ENCODE assay signal across 8 cellular contexts in the genomic region with DNA sequence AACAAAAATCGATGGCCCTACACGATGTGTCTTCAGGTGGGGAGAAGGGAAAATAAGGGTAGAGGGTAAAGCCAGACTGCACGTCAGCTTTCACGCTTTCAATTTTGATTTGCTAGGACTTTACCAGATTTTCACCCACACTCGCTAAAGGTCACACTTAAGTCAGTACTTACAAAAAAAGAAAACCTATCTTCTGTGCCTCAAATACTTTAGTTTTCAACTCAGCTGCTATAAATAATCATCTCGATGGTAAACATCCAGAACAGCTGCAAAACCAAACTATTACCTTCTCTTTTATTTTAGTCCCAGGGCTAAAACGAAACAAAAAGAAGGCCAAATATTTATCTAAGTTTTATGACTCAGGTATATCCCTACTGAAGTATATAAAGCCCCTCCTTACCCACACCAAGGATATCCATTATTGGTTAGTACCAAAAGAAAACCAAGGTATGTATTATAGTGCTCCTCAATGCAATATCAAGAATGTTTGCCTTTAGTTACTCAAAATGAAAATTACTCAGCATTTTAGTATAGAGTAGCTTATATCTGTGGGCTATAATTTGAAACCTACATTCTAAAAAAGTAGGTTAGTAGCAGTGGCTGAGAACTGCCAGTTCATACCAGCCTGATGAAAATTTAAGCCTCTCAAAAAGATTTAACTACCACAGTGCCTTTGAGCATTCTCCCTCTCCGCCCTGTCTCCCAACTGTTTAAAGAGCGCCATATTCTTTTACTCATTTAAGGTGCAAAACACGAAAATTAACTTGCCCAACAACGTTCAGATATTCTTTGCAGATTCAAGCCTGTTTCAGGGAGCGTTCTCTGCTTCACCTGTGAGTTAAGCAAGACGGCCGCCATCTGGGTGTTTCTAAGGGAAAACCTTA. TPM values are rescaled to one million over a fixed set of nuclear protein-coding genes. Genes with fewer than 3 reads are reported as not detected.
DNase-seq lines count a peak whose midpoint lies in the region; ATAC-seq, FAIRE-seq and TF ChIP-seq lines count a peak whose summit lies in the region.

No MANE protein-coding gene starts in this region.

- H3K4me1 ChIP-seq in kidney (ENCODE audit: control insufficient read depth in 1 of 2, insufficient read depth in 1 of 2, low read depth in 1 of 2, low read length in 2 of 2) (peaks cover 23 to 39% of the 10 kb centered on the region in 2 donors), thyroid gland (peaks cover 25 to 64% of the 10 kb centered on the region in 2 donors)

- H3K27ac ChIP-seq in kidney (ENCODE audit: low read depth in 2 of 2, low read length in 2 of 2) (no peak overlapping the region), thyroid gland (peak overlapping the region in 1 of 3 donors; percentile 100)

- POLR2A ChIA-PET in activated CD8-positive, alpha-beta T cell treated with anti-CD3 and anti-CD28 coated beads, Interleukin-2, amount 10 ng/mL, durations not matched to agents 7 days and 5 days (lab: Charles Lee): interaction anchor here (1.3 to 2.2 kb wide), 3 partner anchors 8 to 40 kb away, joined by 4 to 7 read pairs (median 6); a partner anchor contains a TSS

- H3K9ac ChIP-seq in kidney (ENCODE audit: low read length in 2 of 2): peak overlapping the region in 1 of 2 donors; percentile 100

- CTCF ChIA-PET in activated naive CD4-positive, alpha-beta T cell treated with anti-CD3 and anti-CD28 coated beads for 36 hours (lab: Charles Lee): interaction anchor here (0.6 kb wide), 1 partner anchor 8 kb away, joined by 5 read pairs; no protein-coding TSS in a partner anchor
- CTCF ChIA-PET in activated CD8-positive, alpha-beta T cell treated with anti-CD3 and anti-CD28 coated beads, Interleukin-2, amount 10 ng/mL, durations not matched to agents 7 days and 5 days (lab: Charles Lee): interaction anchor here (1.1 kb wide), 1 partner anchor 34 kb away, joined by 3 read pairs; no protein-coding TSS in a partner anchor

- H3K27me3 ChIP-seq in thyroid gland: no peaks in the 10 kb centered on the region

- H3K27me3 Mint-ChIP-seq in activated naive CD4-positive, alpha-beta T cell treated with anti-CD3 and anti-CD28 coated beads for 36 hours (ENCODE audit: low read depth): no peaks in the 10 kb centered on the region
- H3K27me3 Mint-ChIP-seq in activated CD8-positive, alpha-beta T cell treated with anti-CD3 and anti-CD28 coated beads, Interleukin-2, amount 10 ng/mL, durations not matched to agents 7 days and 5 days (ENCODE audit: low read depth): no peaks in the 10 kb centered on the region

- peak overlapping the region; percentile 99 for H3K4me3 Mint-ChIP-seq in activated naive CD4-positive, alpha-beta T cell treated with anti-CD3 and anti-CD28 coated beads for 36 hours
- H3K4me3 Mint-ChIP-seq in activated CD8-positive, alpha-beta T cell treated with anti-CD3 and anti-CD28 coated beads, Interleukin-2, amount 10 ng/mL, durations not matched to agents 7 days and 5 days: peak overlapping the region; percentile 100

- intact Hi-C loops in activated naive CD4-positive, alpha-beta T cell treated with anti-CD3 and anti-CD28 coated beads for 36 hours (cut with micrococcal nuclease): loop anchor here (2.0 to 5.0 kb wide), 7 partner anchors 289 to 1619 kb away; a partner anchor contains a TSS
- intact Hi-C loops in kidney (cut with DNase I) (no loop called here), thyroid gland (cut with DNase I) (loop anchor here (5.0 kb wide), 1 partner anchor 174 kb away; a partner anchor contains a TSS)

- H3K27ac Mint-ChIP-seq in activated naive CD4-positive, alpha-beta T cell treated with anti-CD3 and anti-CD28 coated beads for 36 hours: peak overlapping the region; percentile 100
- peak overlapping the region; percentile 100 for H3K27ac Mint-ChIP-seq in activated CD8-positive, alpha-beta T cell treated with anti-CD3 and anti-CD28 coated beads, Interleukin-2, amount 10 ng/mL, durations not matched to agents 7 days and 5 days

- DNase-seq in activated naive CD4-positive, alpha-beta T cell treated with anti-CD3 and anti-CD28 coated beads for 36 hours: peak; percentile 8
- no peak for DNase-seq in activated naive CD4-positive, alpha-beta T cell treated with anti-CD3 and anti-CD28 coated beads, Interleukin-2, amount 50 U/mL, for 16 hours
- no peak for DNase-seq in activated CD8-positive, alpha-beta T cell treated with anti-CD3 and anti-CD28 coated beads, Interleukin-2, amount 10 ng/mL, durations not matched to agents 7 days and 5 days
- DNase-seq in kidney (no peak), thyroid gland (no peak), NCI-H524 (lab: John Stamatoyannopoulos, UW) (no peak)

- no peak for TF ChIP-seq CTCF in kidney (IDR thresholded peaks at IDR 0.05; ENCODE audit: borderline replicate concordance, extremely low read depth, insufficient read depth)
- TF ChIP-seq CTCF in thyroid gland (IDR thresholded peaks at IDR 0.05): no peak

- peak overlapping the region; percentile 91 to 98 for H3K4me3 ChIP-seq in kidney (ENCODE audit: low read length in 2 of 2)
- peak overlapping the region in 2 of 3 donors; percentile 68 to 81 for H3K4me3 ChIP-seq in thyroid gland (replicated peaks in 1 of 3)

- no peaks in the 10 kb centered on the region for H3K9me3 Mint-ChIP-seq in activated naive CD4-positive, alpha-beta T cell treated with anti-CD3 and anti-CD28 coated beads for 36 hours
- no peaks in the 10 kb centered on the region for H3K9me3 Mint-ChIP-seq in activated CD8-positive, alpha-beta T cell treated with anti-CD3 and anti-CD28 coated beads, Interleukin-2, amount 10 ng/mL, durations not matched to agents 7 days and 5 days (ENCODE audit: insufficient read depth)

- H3K36me3 ChIP-seq in kidney (ENCODE audit: control insufficient read depth in 1 of 2, insufficient read depth in 2 of 2, low read length in 2 of 2) (peaks cover 0 to 3% of the 10 kb centered on the region in 2 donors), thyroid gland (no peaks in the 10 kb centered on the region)

- peaks cover 64% of the 10 kb centered on the region for H3K4me1 Mint-ChIP-seq in activated naive CD4-positive, alpha-beta T cell treated with anti-CD3 and anti-CD28 coated beads for 36 hours (ENCODE audit: low read depth)
- H3K4me1 Mint-ChIP-seq in activated CD8-positive, alpha-beta T cell treated with anti-CD3 and anti-CD28 coated beads, Interleukin-2, amount 10 ng/mL, durations not matched to agents 7 days and 5 days (ENCODE audit: low read depth): peaks cover 61% of the 10 kb centered on the region

- ATAC-seq in HG03066 (IDR thresholded peaks at IDR 0.05; ENCODE audit: low read depth, unreplicated experiment) (peak; percentile 30), HG02840 (IDR thresholded peaks at IDR 0.05; ENCODE audit: low FRiP score, unreplicated experiment) (no peak)
- no peak for ATAC-seq in activated CD8-positive, alpha-beta T cell treated with anti-CD3 and anti-CD28 coated beads, Interleukin-2, amount 10 ng/mL, durations not matched to agents 7 days and 5 days

- no peak for TF ChIP-seq POLR2A in thyroid gland (IDR thresholded peaks at IDR 0.05)

- no peak for FAIRE-seq in kidney (lab: Jason Lieb, UNC)

- peaks cover 20% of the 10 kb centered on the region for H3K36me3 Mint-ChIP-seq in activated naive CD4-positive, alpha-beta T cell treated with anti-CD3 and anti-CD28 coated beads for 36 hours (ENCODE audit: low read depth)
- peaks cover 45% of the 10 kb centered on the region for H3K36me3 Mint-ChIP-seq in activated CD8-positive, alpha-beta T cell treated with anti-CD3 and anti-CD28 coated beads, Interleukin-2, amount 10 ng/mL, durations not matched to agents 7 days and 5 days (ENCODE audit: low read depth)

- 38 to 39% methylated on average over 14 of the region's 14 CpGs for WGBS in thyroid gland, 2 donors

- H3K9me3 ChIP-seq in kidney (ENCODE audit: control insufficient read depth in 1 of 2, low read length in 2 of 2): no peaks in the 10 kb centered on the region
- H3K9me3 ChIP-seq in thyroid gland: no peaks in the 10 kb centered on the region

RNA-seq across cellular contexts. Expression of a gene that starts 1.5 kb away (rescaled TPM):
- 100 to 1,000 TPM; 533 to 579 TPM for total RNA-seq in activated naive CD4-positive, alpha-beta T cell treated with anti-CD3 and anti-CD28 coated beads for 36 hours
- total RNA-seq in activated CD8-positive, alpha-beta T cell treated with anti-CD3 and anti-CD28 coated beads, Interleukin-2, amount 10 ng/mL, durations not matched to agents 7 days and 5 days: 100 to 1,000 TPM; 359 to 362 TPM
- 486 TPM for total RNA-seq in kidney
- polyA plus RNA-seq in kidney (ENCODE audit: insufficient read depth, low read depth, low replicate concordance): 165 TPM
- 1,000 to 10,000 TPM in 1 of 4 donors, 100 to 1,000 TPM in 3; 548 to 1,437 (median 734) TPM for total RNA-seq in thyroid gland

RNA-seq across cellular contexts. Expression of a gene that starts 24.2 kb away (rescaled TPM):
- 10 to 100 TPM; 60.2 to 60.6 TPM for total RNA-seq in activated naive CD4-positive, alpha-beta T cell treated with anti-CD3 and anti-CD28 coated beads for 36 hours
- total RNA-seq in activated CD8-positive, alpha-beta T cell treated with anti-CD3 and anti-CD28 coated beads, Interleukin-2, amount 10 ng/mL, durations not matched to agents 7 days and 5 days: 10 to 100 TPM; 66.5 to 68.8 TPM
- total RNA-seq in kidney: 36.8 TPM
- 21.2 TPM for polyA plus RNA-seq in kidney (ENCODE audit: insufficient read depth, low read depth, low replicate concordance)
- 10 to 100 TPM; 24.2 to 41.8 (median 37.4) TPM for total RNA-seq in thyroid gland

RNA-seq across cellular contexts. Expression of a gene that starts 39.7 kb away (rescaled TPM):
- total RNA-seq in activated naive CD4-positive, alpha-beta T cell treated with anti-CD3 and anti-CD28 coated beads for 36 hours: 10 to 100 TPM; 42.1 to 43.9 TPM
- total RNA-seq in activated CD8-positive, alpha-beta T cell treated with anti-CD3 and anti-CD28 coated beads, Interleukin-2, amount 10 ng/mL, durations not matched to agents 7 days and 5 days: 10 to 100 TPM; 50.3 to 51.7 TPM
- total RNA-seq in kidney: 35.2 TPM
- 13.3 TPM for polyA plus RNA-seq in kidney (ENCODE audit: insufficient read depth, low read depth, low replicate concordance)
- 10 to 100 TPM; 27.6 to 39.0 (median 31.0) TPM for total RNA-seq in thyroid gland
